29 cellular contexts compared by ENCODE assay signal in genomic region chr18:45608400-45608799, GRCh38. TPM values are rescaled to one million over a fixed set of nuclear protein-coding genes. Genes with fewer than 3 reads are reported as not detected.
"Had no signal": no experiment of that assay in that cellular context is flagged by ENCODE, and none has a peak within 500 bp of the region (broad histone marks: within the 10 kb centered on the region; RNA-seq: fewer than 3 reads in every experiment).

No MANE protein-coding gene starts in this region.

- DNase-seq: activated CD4-positive, alpha-beta T cell treated with anti-CD3 and anti-CD28 coated beads for 36 hours; activated CD4-positive, CD25-positive, alpha-beta regulatory T cell; activated CD8-positive, alpha-beta memory T cell treated with anti-CD3 and anti-CD28 coated beads, Interleukin-2, amount 10 ng/mL, durations not matched to agents 7 days and 5 days; activated CD8-positive, alpha-beta T cell treated with anti-CD3 and anti-CD28 coated beads, Interleukin-2, amount 10 ng/mL, durations not matched to agents 7 days and 5 days; activated T-cell treated with anti-CD3 and anti-CD28 coated beads, Interleukin-2, amount 50 U/mL, for 48 hours; cerebellar nuclear complex; colonic mucosa; effector CD8-positive, alpha-beta T cell; foreskin keratinocyte; islet precursor cell; mesendoderm; posterior cingulate gyrus; right lobe of liver; stimulated activated CD4-positive, alpha-beta T cell treated with anti-CD3 and anti-CD28 coated beads, Interleukin-4, amount 100 ng/mL, for 24 hours; T-helper 1 cell; trophoblast cell had no signal

- H3K4me1 Mint-ChIP-seq: activated CD4-positive, alpha-beta T cell treated with anti-CD3 and anti-CD28 coated beads for 36 hours; activated CD8-positive, alpha-beta memory T cell treated with anti-CD3 and anti-CD28 coated beads, Interleukin-2, amount 10 ng/mL, durations not matched to agents 7 days and 5 days; stimulated activated effector memory CD8-positive, alpha-beta T cell treated with anti-CD3 and anti-CD28 coated beads, Interleukin-12 subunit alpha, Interleukin-12 subunit beta, amount 100 ng/mL, for 72 hours had no signal

- H3K9me3 ChIP-seq: colonic mucosa, right lobe of liver, thoracic aorta had no signal

- H3K4me3 Mint-ChIP-seq: activated CD4-positive, alpha-beta T cell treated with anti-CD3 and anti-CD28 coated beads for 36 hours; activated CD8-positive, alpha-beta memory T cell treated with anti-CD3 and anti-CD28 coated beads, Interleukin-2, amount 10 ng/mL, durations not matched to agents 7 days and 5 days; activated CD8-positive, alpha-beta T cell treated with anti-CD3 and anti-CD28 coated beads, Interleukin-2, amount 10 ng/mL, durations not matched to agents 7 days and 5 days; natural killer cell treated with Interleukin-12 subunit alpha and Interleukin-12 subunit beta and Interleukin-15 and Interleukin-18, amount 100 ng/mL, for 72 hours; stimulated activated effector memory CD8-positive, alpha-beta T cell treated with anti-CD3 and anti-CD28 coated beads, Interleukin-12 subunit alpha, Interleukin-12 subunit beta, amount 100 ng/mL, for 72 hours; stimulated activated naive CD8-positive, alpha-beta T cell treated with anti-CD3 and anti-CD28 coated beads, Interleukin-15, Interleukin-2, amounts not matched to agents 100 ng/mL and 50 ng/mL, for 24 hours; T-helper 2 cell treated with Interferon-gamma antibody and Interleukin-4, amounts not matched to agents 5 μg/mL and 100 μg/mL, for 36 hours had no signal

- H3K36me3 ChIP-seq: colonic mucosa, right lobe of liver, thoracic aorta had no signal

- H3K27me3 ChIP-seq: colonic mucosa, hepatocyte, right lobe of liver had no signal

- H3K27ac Mint-ChIP-seq: activated CD4-positive, alpha-beta T cell treated with anti-CD3 and anti-CD28 coated beads for 36 hours; activated CD8-positive, alpha-beta memory T cell treated with anti-CD3 and anti-CD28 coated beads, Interleukin-2, amount 10 ng/mL, durations not matched to agents 7 days and 5 days; activated CD8-positive, alpha-beta T cell treated with anti-CD3 and anti-CD28 coated beads, Interleukin-2, amount 10 ng/mL, durations not matched to agents 7 days and 5 days; activated naive CD4-positive, alpha-beta T cell treated with anti-CD3 and anti-CD28 coated beads, Interleukin-2, amount 50 U/mL, for 72 hours; activated T-helper 2 cell treated with anti-CD3 and anti-CD28 coated beads, Interferon-gamma antibody, Interleukin-2, Interleukin-4, amounts not matched to agents 10 μg/mL and 5 μg/mL and 100 μg/mL, durations not matched to agents 14 hours and 24 hours and 36 hours; natural killer cell treated with Interleukin-12 subunit alpha and Interleukin-12 subunit beta and Interleukin-15 and Interleukin-18, amount 100 ng/mL, for 72 hours; stimulated activated effector memory CD8-positive, alpha-beta T cell treated with anti-CD3 and anti-CD28 coated beads, Interleukin-12 subunit alpha, Interleukin-12 subunit beta, amount 100 ng/mL, for 72 hours; stimulated activated naive CD8-positive, alpha-beta T cell treated with anti-CD3 and anti-CD28 coated beads, Interleukin-15, Interleukin-2, amounts not matched to agents 100 ng/mL and 50 ng/mL, for 24 hours; T-helper 2 cell treated with Interferon-gamma antibody and Interleukin-4, amounts not matched to agents 5 μg/mL and 100 μg/mL, for 36 hours had no signal

- H3K4me3 ChIP-seq: colonic mucosa, hepatocyte, right lobe of liver, skin epidermis, thoracic aorta had no signal

- H3K36me3 Mint-ChIP-seq: activated CD8-positive, alpha-beta memory T cell treated with anti-CD3 and anti-CD28 coated beads, Interleukin-2, amount 10 ng/mL, durations not matched to agents 7 days and 5 days; activated naive CD4-positive, alpha-beta T cell treated with anti-CD3 and anti-CD28 coated beads, Interleukin-2, amount 50 U/mL, for 72 hours; natural killer cell treated with Interleukin-12 subunit alpha and Interleukin-12 subunit beta and Interleukin-15 and Interleukin-18, amount 100 ng/mL, for 72 hours; stimulated activated effector memory CD8-positive, alpha-beta T cell treated with anti-CD3 and anti-CD28 coated beads, Interleukin-12 subunit alpha, Interleukin-12 subunit beta, amount 100 ng/mL, for 72 hours had no signal

- H3K9me3 Mint-ChIP-seq: activated naive CD4-positive, alpha-beta T cell treated with anti-CD3 and anti-CD28 coated beads, Interleukin-2, amount 50 U/mL, for 72 hours; activated T-helper 2 cell treated with anti-CD3 and anti-CD28 coated beads, Interferon-gamma antibody, Interleukin-2, Interleukin-4, amounts not matched to agents 10 μg/mL and 5 μg/mL and 100 μg/mL, durations not matched to agents 14 hours and 24 hours and 36 hours; natural killer cell treated with Interleukin-12 subunit alpha and Interleukin-12 subunit beta and Interleukin-15 and Interleukin-18, amount 100 ng/mL, for 72 hours; stimulated activated effector memory CD8-positive, alpha-beta T cell treated with anti-CD3 and anti-CD28 coated beads, Interleukin-12 subunit alpha, Interleukin-12 subunit beta, amount 100 ng/mL, for 72 hours; stimulated activated naive CD8-positive, alpha-beta T cell treated with anti-CD3 and anti-CD28 coated beads, Interleukin-15, Interleukin-2, amounts not matched to agents 100 ng/mL and 50 ng/mL, for 24 hours; T-helper 2 cell treated with Interferon-gamma antibody and Interleukin-4, amounts not matched to agents 5 μg/mL and 100 μg/mL, for 36 hours had no signal

- ATAC-seq: activated CD4-positive, alpha-beta T cell treated with anti-CD3 and anti-CD28 coated beads for 36 hours; activated CD8-positive, alpha-beta memory T cell treated with anti-CD3 and anti-CD28 coated beads, Interleukin-2, amount 10 ng/mL, durations not matched to agents 7 days and 5 days; activated CD8-positive, alpha-beta T cell treated with anti-CD3 and anti-CD28 coated beads, Interleukin-2, amount 10 ng/mL, durations not matched to agents 7 days and 5 days; activated naive CD4-positive, alpha-beta T cell treated with anti-CD3 and anti-CD28 coated beads, Interleukin-2, amount 50 U/mL, for 72 hours; foreskin keratinocyte; natural killer cell treated with Interleukin-12 subunit alpha and Interleukin-12 subunit beta and Interleukin-15 and Interleukin-18, amount 100 ng/mL, for 72 hours; right lobe of liver; stimulated activated effector memory CD8-positive, alpha-beta T cell treated with anti-CD3 and anti-CD28 coated beads, Interleukin-12 subunit alpha, Interleukin-12 subunit beta, amount 100 ng/mL, for 72 hours had no signal

- H3K27ac ChIP-seq: colonic mucosa, epithelial cell of prostate, foreskin keratinocyte, hepatocyte, right lobe of liver, thoracic aorta had no signal

- H3K4me1 ChIP-seq: colonic mucosa, foreskin keratinocyte, right lobe of liver had no signal

RNA-seq across cellular contexts. Expression of gene SLC14A2, which starts 6.9 kb away (rescaled TPM):
- total RNA-seq: activated naive CD4-positive, alpha-beta T cell treated with anti-CD3 and anti-CD28 coated beads, Interleukin-2, amount 50 U/mL, for 72 hours; colonic mucosa; dermis microvascular lymphatic vessel endothelial cell; foreskin keratinocyte; lower leg skin; mononuclear cell had no signal
